ENCODE assay signal across 9 cellular contexts in the genomic region with DNA sequence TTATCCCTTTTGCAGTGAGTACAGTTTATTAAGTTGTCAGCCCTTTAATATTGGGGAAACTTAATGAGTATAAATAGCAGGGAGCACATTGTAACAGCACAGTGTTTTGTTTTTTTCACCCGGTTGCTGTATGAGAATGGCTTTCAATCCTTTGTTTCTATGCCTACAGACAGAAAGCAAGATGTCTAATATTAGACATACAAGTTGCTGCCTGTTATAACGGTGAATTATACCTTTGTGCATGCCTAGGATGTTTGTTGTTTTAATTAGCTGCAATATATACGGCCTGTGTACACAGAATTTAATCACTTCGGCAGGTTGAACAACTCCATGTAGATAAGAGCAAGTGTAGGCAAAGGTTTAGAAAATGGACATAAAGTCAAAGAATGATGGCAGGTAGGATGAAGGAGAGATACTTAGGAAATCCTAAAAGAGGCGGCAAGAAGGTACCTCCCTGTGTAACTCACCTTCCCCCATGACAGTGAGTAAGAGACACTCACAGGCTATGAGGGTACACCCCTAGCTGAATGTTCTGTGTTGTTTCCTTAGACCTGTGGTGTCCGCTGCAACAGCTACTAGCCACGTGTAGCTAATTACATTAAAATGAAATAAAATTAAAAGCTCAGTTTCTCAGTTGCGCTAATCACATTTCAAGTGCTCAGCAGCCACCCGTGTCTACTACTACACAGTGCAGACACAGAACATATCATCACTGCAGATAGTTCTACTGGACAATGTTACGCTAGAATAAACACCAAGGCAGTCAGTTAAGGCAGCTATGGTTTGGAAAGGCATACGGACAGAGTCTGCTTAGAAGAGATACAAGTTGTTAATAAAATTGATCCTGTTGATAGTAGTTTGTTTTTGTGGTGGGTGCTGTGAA. TPM values are rescaled to one million over a fixed set of nuclear protein-coding genes. Genes with fewer than 3 reads are reported as not detected.
DNase-seq lines count a peak whose midpoint lies in the region; ATAC-seq, FAIRE-seq and TF ChIP-seq lines count a peak whose summit lies in the region.
"Had no signal": no experiment of that assay in that cellular context is flagged by ENCODE, and none has a peak within 500 bp of the region (broad histone marks: within the 10 kb centered on the region; RNA-seq: fewer than 3 reads in every experiment).

No MANE protein-coding gene starts in this region.

- H3K9ac ChIP-seq in GM23248 (peak overlapping the region; percentile 27; the same call in 1 of the 2 replicates), muscle layer of colon (ENCODE audit: low read length) (no peak overlapping the region), colonic mucosa (ENCODE audit: low read depth in 2 of 2, low read length in 2 of 2) (no peak overlapping the region)

- H3K9me3 ChIP-seq in A549 (no peaks in the 10 kb centered on the region), GM23248 (ENCODE audit: low read depth) (no peaks in the 10 kb centered on the region), adrenal gland (replicated peaks in 1 of 3) (no peaks in the 10 kb centered on the region), muscle layer of colon (ENCODE audit: low read length) (no peaks in the 10 kb centered on the region), MG63 (no peaks in the 10 kb centered on the region), colonic mucosa (no peaks in the 10 kb centered on the region)

- H3K4me3 ChIP-seq in A549 (no peak overlapping the region), GM23248 (no peak overlapping the region), adrenal gland (no peak overlapping the region), muscle layer of colon (ENCODE audit: low read depth in 1 of 2, low read length in 2 of 2) (no peak overlapping the region), MG63 (no peak overlapping the region), colonic mucosa (no peak overlapping the region)

- H3K36me3 ChIP-seq in GM23248 (ENCODE audit: low read depth) (peaks cover 64% of the 10 kb centered on the region), adrenal gland (replicated peaks in 1 of 2) (peaks cover 0 to 84% of the 10 kb centered on the region in 2 donors), muscle layer of colon (ENCODE audit: insufficient read depth, low read length) (peaks cover 62% of the 10 kb centered on the region), MG63 (peaks cover 53% of the 10 kb centered on the region), colonic mucosa (peaks cover 15% of the 10 kb centered on the region)

- in situ Hi-C loops in GM23248 (cut with MboI) = no loop called here

- no peak for TF ChIP-seq RAD21 in A549 (conservative IDR thresholded peaks at IDR 0.05 in 1 of 2, IDR thresholded peaks at IDR 0.05 in 1 of 2)

- no peaks in the 10 kb centered on the region for H4K20me1 ChIP-seq in GM23248 (ENCODE audit: insufficient read depth)

- peaks cover 57% of the 10 kb centered on the region for H3K79me2 ChIP-seq in GM23248 (ENCODE audit: insufficient read depth)

- H3K27ac ChIP-seq in A549 (no peak overlapping the region), GM23248 (peak overlapping the region; percentile 68), adrenal gland (peak overlapping the region in 4 of 5 donors; percentile 67 to 85 (median 78)), muscle layer of colon (ENCODE audit: low read depth, low read length) (peak overlapping the region; percentile 68), colonic mucosa (no peak overlapping the region)

- TF ChIP-seq EP300 in A549 (IDR thresholded peaks at IDR 0.05) = no peak

- H3F3A ChIP-seq in GM23248 (ENCODE audit: insufficient read depth) = peaks cover 62% of the 10 kb centered on the region

- H3K4me1 ChIP-seq in A549 (peaks cover 13% of the 10 kb centered on the region; the same call in 2 of the 3 replicates), GM23248 (ENCODE audit: insufficient read depth) (peaks cover 35% of the 10 kb centered on the region), adrenal gland (replicated peaks in 1 of 2) (peaks cover 26 to 39% of the 10 kb centered on the region in 2 donors), muscle layer of colon (ENCODE audit: insufficient read depth, low read length) (peaks cover 12% of the 10 kb centered on the region), colonic mucosa (no peaks in the 10 kb centered on the region)

- intact Hi-C loops in adrenal gland (cut with DNase I) = no loop called here
- intact Hi-C loops in colonic mucosa (cut with DNase I) = no loop called here

- ATAC-seq in A549 = no peak
- no peak for ATAC-seq in GM21367 (IDR thresholded peaks at IDR 0.05; ENCODE audit: unreplicated experiment)

- no peak for DNase-seq in A549 (ENCODE audit: low read depth in 1 of 2, low spot score in 1 of 2)
- DNase-seq in GM23248 = no peak
- DNase-seq in adrenal gland = no peak
- DNase-seq in MG63 = no peak
- no peak for DNase-seq in colonic mucosa
- no peak for DNase-seq in NK-92 (lab: John Stamatoyannopoulos, UW; ENCODE audit: unreplicated experiment)
- DNase-seq: activated CD4-positive, CD25-positive, alpha-beta regulatory T cell had no signal

- CTCF ChIA-PET in A549 (lab: Yijun Ruan, JAX) = interaction anchor here (0.5 to 2.7 kb wide), 12 partner anchors 10 to 221 kb away, joined by 3 to 24 read pairs (median 3); a partner anchor contains a TSS

- TF ChIP-seq CTCF in A549 (IDR thresholded peaks at IDR 0.05) = no peak
- TF ChIP-seq CTCF in adrenal gland (IDR thresholded peaks at IDR 0.05) = no peak
- no peak for TF ChIP-seq CTCF in colonic mucosa (IDR thresholded peaks at IDR 0.05)

- no peak overlapping the region for H2AFZ ChIP-seq in GM23248

- 82% methylated on average over 11 of the region's 11 CpGs for WGBS in A549 (ENCODE audit: missing lambda C conversion rate)
- WGBS in GM23248 (ENCODE audit: low coverage in 1 of 2, low lambda C conversion rate in 2 of 2, missing lambda C conversion rate in 2 of 2), 2 experiments = 75 to 76% methylated on average over 11 of the region's 11 CpGs
- 78 to 85% (median 81%) methylated on average over 11 of the region's 11 CpGs for WGBS in adrenal gland, 4 donors

- POLR2A ChIA-PET in A549 (lab: Yijun Ruan, JAX) = interaction anchor here (1.8 to 3.1 kb wide), 2 partner anchors 11 to 35 kb away, joined by 9 to 25 read pairs; a partner anchor contains a TSS

- no peak for TF ChIP-seq POLR2A in A549 (IDR thresholded peaks at IDR 0.05; ENCODE audit: low read length)
- TF ChIP-seq POLR2A in adrenal gland (IDR thresholded peaks at IDR 0.05) = no peak

- no peaks in the 10 kb centered on the region for H3K27me3 ChIP-seq in GM23248 (replicated peaks; ENCODE audit: insufficient read depth)
- no peaks in the 10 kb centered on the region for H3K27me3 ChIP-seq in adrenal gland
- no peaks in the 10 kb centered on the region for H3K27me3 ChIP-seq in muscle layer of colon (ENCODE audit: control insufficient read depth in 1 of 2, insufficient read depth in 2 of 2, low read length in 2 of 2)
- no peaks in the 10 kb centered on the region for H3K27me3 ChIP-seq in MG63
- H3K27me3 ChIP-seq in colonic mucosa = no peaks in the 10 kb centered on the region

- no peaks in the 10 kb centered on the region for H3K9me2 ChIP-seq in GM23248 (ENCODE audit: insufficient read depth)

- FAIRE-seq in A549 (lab: Jason Lieb, UNC) = no peak

- H3K4me2 ChIP-seq in A549 (no peak overlapping the region), GM23248 (ENCODE audit: unreplicated experiment) (peak overlapping the region; percentile 13)

RNA-seq across cellular contexts. Expression of a gene that starts 10.9 kb away (rescaled TPM):
- 11.0 and 11.9 TPM in 2 replicates for polyA plus RNA-seq in A549 (2011; rRNA removed)
- 5.2 and 6.2 TPM in 2 replicates for polyA plus RNA-seq in A549 (2012; cell fraction: cytosol; rRNA removed)
- 5.8 and 9.5 TPM in 2 replicates for polyA plus RNA-seq in A549 (2012; cell fraction: nucleus; rRNA removed)
- polyA plus RNA-seq in A549 (2017; fragmentation: RNase III; extraction: RNeasy Plus Mini Kit Qiagen cat#74134 plus additional on column Dnase treatment) = 10.4 to 11.5 TPM (median 10.9 TPM) in 3 replicates
- 9.0 and 9.1 TPM in 2 replicates for polyA minus RNA-seq in A549 (2011; rRNA and poly(A)+ RNA removed)
- 8.5 and 11.9 TPM in 2 replicates for total RNA-seq in GM23248 (2014; rRNA removed; shearing (Covaris generic))
- 13.4 and 15.8 TPM in 2 replicates for polyA plus RNA-seq in GM23248 (2016; fragmentation: Nextera tagmentation; extraction: Ambion mirVana)
- total RNA-seq in adrenal gland = 10 to 100 TPM in 7 of 8 donors, 1 to 10 TPM in 1; 9.4 to 17.8 (median 13.8) TPM
- 10 to 100 TPM in 1 of 3 donors, 1 to 10 TPM in 2; 5.7 to 14.6 (median 8.4) TPM for polyA plus RNA-seq in adrenal gland
- 5.5 and 5.7 TPM in 2 replicates for total RNA-seq in MG63 (2014; rRNA removed; shearing (Covaris generic); ENCODE audit: low replicate concordance)
- total RNA-seq in colonic mucosa = 10 to 100 TPM; 15.2 to 16.6 TPM

RNA-seq across cellular contexts. Expression of a gene that starts 11.0 kb away (rescaled TPM):
- 37.1 and 37.6 TPM in 2 replicates for polyA plus RNA-seq in A549 (2011; rRNA removed)
- 49.5 and 59.4 TPM in 2 replicates for polyA plus RNA-seq in A549 (2012; cell fraction: cytosol; rRNA removed)
- polyA plus RNA-seq in A549 (2012; cell fraction: nucleus; rRNA removed) = 191 and 230 TPM in 2 replicates
- polyA plus RNA-seq in A549 (2017; fragmentation: RNase III; extraction: RNeasy Plus Mini Kit Qiagen cat#74134 plus additional on column Dnase treatment) = 44.7 to 47.2 TPM (median 46.3 TPM) in 3 replicates
- 51.2 and 54.9 TPM in 2 replicates for polyA minus RNA-seq in A549 (2011; rRNA and poly(A)+ RNA removed)
- total RNA-seq in GM23248 (2014; rRNA removed; shearing (Covaris generic)) = 49.6 and 68.0 TPM in 2 replicates
- polyA plus RNA-seq in GM23248 (2016; fragmentation: Nextera tagmentation; extraction: Ambion mirVana) = 24.1 and 27.2 TPM in 2 replicates
- 10 to 100 TPM; 30.0 to 52.1 (median 39.9) TPM for total RNA-seq in adrenal gland
- 100 to 1,000 TPM in 2 of 3 donors, 10 to 100 TPM in 1; 45.3 to 141 (median 111) TPM for polyA plus RNA-seq in adrenal gland
- 42.5 and 81.1 TPM in 2 replicates for total RNA-seq in MG63 (2014; rRNA removed; shearing (Covaris generic); ENCODE audit: low replicate concordance)
- total RNA-seq in colonic mucosa = 10 to 100 TPM; 18.0 to 45.4 TPM

RNA-seq across cellular contexts. Expression of a gene that starts 35.5 kb away (rescaled TPM):
- polyA plus RNA-seq in A549 (2011; rRNA removed) (32.9 and 45.3 TPM in 2 replicates), A549 (2017; fragmentation: RNase III; extraction: RNeasy Plus Mini Kit Qiagen cat#74134 plus additional on column Dnase treatment) (29.1 to 35.9 TPM (median 31.1 TPM) in 3 replicates), GM23248 (2016; fragmentation: Nextera tagmentation; extraction: Ambion mirVana) (15.8 and 17.3 TPM in 2 replicates), adrenal gland (10 to 100 TPM; 14.8 to 22.2 (median 19.6) TPM)
- 20.8 and 31.4 TPM in 2 replicates for polyA plus RNA-seq in A549 (2012; cell fraction: cytosol; rRNA removed)
- polyA plus RNA-seq in A549 (2012; cell fraction: nucleus; rRNA removed) = 81.4 and 119 TPM in 2 replicates
- 72.8 and 105 TPM in 2 replicates for polyA minus RNA-seq in A549 (2011; rRNA and poly(A)+ RNA removed)
- 20.9 and 53.7 TPM in 2 replicates for total RNA-seq in GM23248 (2014; rRNA removed; shearing (Covaris generic))
- total RNA-seq in adrenal gland (10 to 100 TPM; 17.0 to 54.7 (median 25.0) TPM), colonic mucosa (10 to 100 TPM; 22.0 to 42.2 TPM)
- 3.9 and 6.5 TPM in 2 replicates for total RNA-seq in MG63 (2014; rRNA removed; shearing (Covaris generic); ENCODE audit: low replicate concordance)

RNA-seq across cellular contexts. Expression of a gene that starts 54.6 kb away (rescaled TPM):
- 4.8 and 5.7 TPM in 2 replicates for polyA plus RNA-seq in A549 (2011; rRNA removed)
- polyA plus RNA-seq in A549 (2012; cell fraction: cytosol; rRNA removed) = 6.9 and 8.6 TPM in 2 replicates
- 17.3 and 18.5 TPM in 2 replicates for polyA plus RNA-seq in A549 (2012; cell fraction: nucleus; rRNA removed)
- polyA plus RNA-seq in A549 (2017; fragmentation: RNase III; extraction: RNeasy Plus Mini Kit Qiagen cat#74134 plus additional on column Dnase treatment) = 7.5 to 8.7 TPM (median 7.7 TPM) in 3 replicates
- 4.3 and 5.6 TPM in 2 replicates for polyA minus RNA-seq in A549 (2011; rRNA and poly(A)+ RNA removed)
- total RNA-seq in GM23248 (2014; rRNA removed; shearing (Covaris generic)) = 36.2 and 47.6 TPM in 2 replicates
- 24.8 and 26.0 TPM in 2 replicates for polyA plus RNA-seq in GM23248 (2016; fragmentation: Nextera tagmentation; extraction: Ambion mirVana)
- total RNA-seq in adrenal gland = 10 to 100 TPM; 13.4 to 37.1 (median 28.8) TPM
- polyA plus RNA-seq in adrenal gland = 10 to 100 TPM in 2 of 3 donors, 1 to 10 TPM in 1; 6.0 to 18.2 (median 13.6) TPM
- 10.4 and 13.7 TPM in 2 replicates for total RNA-seq in MG63 (2014; rRNA removed; shearing (Covaris generic); ENCODE audit: low replicate concordance)
- 10 to 100 TPM; 11.6 to 13.9 TPM for total RNA-seq in colonic mucosa

Comparison
In these comparisons a context has a peak if more than half of its experiments do, and no peak if none do; other contexts are left out.
1. H3K27ac ChIP-seq: peak in GM23248 (single experiment), adrenal gland (4 of 5) and muscle layer of colon (single experiment); none in A549 (0 of 2) and colonic mucosa (single experiment).